In the genomic region with DNA sequence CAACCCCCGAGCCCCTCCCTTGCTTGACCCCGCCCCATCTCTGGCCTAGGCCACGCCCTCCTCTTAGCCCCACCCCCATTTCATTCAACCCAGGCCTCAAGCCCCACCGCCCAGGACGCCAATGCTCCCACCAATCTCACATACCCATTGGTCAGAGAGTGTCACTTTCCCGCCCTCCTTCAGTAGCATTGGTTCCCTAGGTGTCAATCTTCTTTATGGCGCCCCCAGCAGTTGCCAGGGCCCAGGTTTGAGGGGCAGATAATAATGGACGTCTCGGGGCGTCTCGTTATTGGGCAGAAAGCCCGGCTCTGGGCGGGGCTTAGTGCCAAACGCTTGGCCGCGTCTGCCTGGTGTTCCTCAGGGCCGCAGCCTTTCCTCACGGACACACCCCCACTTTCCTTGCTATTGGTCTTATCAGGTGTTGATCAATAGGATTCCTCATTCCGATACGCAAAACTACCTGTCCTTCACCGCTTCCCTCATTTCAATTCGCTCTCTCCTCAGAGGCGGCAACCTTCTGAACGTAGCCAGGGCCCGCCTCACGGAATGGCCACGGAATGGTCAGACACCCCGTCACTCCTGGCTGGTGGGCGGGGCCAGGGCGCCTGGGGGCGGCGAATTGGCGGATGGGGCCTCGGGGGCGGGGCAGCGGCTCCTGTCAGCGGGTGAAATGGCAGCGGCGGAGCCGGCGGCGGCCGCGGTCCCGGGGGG, we compare ENCODE assay signal across 8 cellular contexts. TPM values are rescaled to one million over a fixed set of nuclear protein-coding genes. Genes with fewer than 3 reads are reported as not detected.
DNase-seq lines count a peak whose midpoint lies in the region; ATAC-seq and TF ChIP-seq lines count a peak whose summit lies in the region.

A gene (plus strand): TSS at position 658 of the 711 bp plus-strand sequence. CDS start 16,325 bp downstream, outside the sequence.

- no peaks in the 10 kb centered on the region for H3K79me2 ChIP-seq in SU-DHL-6 (ENCODE audit: insufficient read depth, low read length)

- peaks cover 5% of the 10 kb centered on the region for H3K27me3 Mint-ChIP-seq in activated naive CD8-positive, alpha-beta T cell treated with anti-CD3 and anti-CD28 coated beads, Interleukin-2, amount 50 U/mL, for 24 hours

- peaks cover 17% of the 10 kb centered on the region for H3K4me1 Mint-ChIP-seq in activated naive CD8-positive, alpha-beta T cell treated with anti-CD3 and anti-CD28 coated beads, Interleukin-2, amount 50 U/mL, for 24 hours

- H3K4me1 ChIP-seq in ovary (ENCODE audit: insufficient read depth) = peaks cover 16% of the 10 kb centered on the region
- H3K4me1 ChIP-seq in thyroid gland = peaks cover 10 to 25% of the 10 kb centered on the region in 2 donors

- TF ChIP-seq CTCF in GM10266 (IDR thresholded peaks at IDR 0.05; ENCODE audit: control insufficient read depth, insufficient read depth, low read depth, missing control alignments) (no peak), SU-DHL-6 (IDR thresholded peaks at IDR 0.05; ENCODE audit: insufficient read depth, low read length, poor library complexity, severe bottlenecking) (no peak), ovary (IDR thresholded peaks at IDR 0.05) (no peak), thyroid gland (IDR thresholded peaks at IDR 0.05) (no peak)

- H3K9me2 ChIP-seq in SU-DHL-6 (replicated peaks; ENCODE audit: insufficient read depth, low read length) = no peaks in the 10 kb centered on the region

- no peak for TF ChIP-seq POLR2A in ovary (IDR thresholded peaks at IDR 0.05)
- no peak for TF ChIP-seq POLR2A in thyroid gland (IDR thresholded peaks at IDR 0.05)

- H3K4me3 ChIP-seq in SU-DHL-6 (ENCODE audit: insufficient read depth, low read length, poor library complexity, severe bottlenecking) (peak within 1 kb of the TSS; percentile 54), ovary (peak within 1 kb of the TSS; percentile 76), thyroid gland (replicated peaks in 1 of 3) (peak within 1 kb of the TSS in 1 of 3 donors; percentile 59)

- H3K9me3 Mint-ChIP-seq in activated naive CD8-positive, alpha-beta T cell treated with anti-CD3 and anti-CD28 coated beads, Interleukin-2, amount 50 U/mL, for 24 hours = no peaks in the 10 kb centered on the region

- 0 to 1% (median 0%) methylated on average over 31 to 45 of the region's 45 CpGs for WGBS in ovary, 3 donors
- 0% methylated on average over 19 to 22 of the region's 45 CpGs for WGBS in thyroid gland, 2 donors

- peak; percentile 100 for DNase-seq in GM10266 (ENCODE audit: extremely low spot score)
- DNase-seq in NCI-H128 (lab: John Stamatoyannopoulos, UW; ENCODE audit: unreplicated experiment) = peak; percentile 100
- DNase-seq in activated naive CD8-positive, alpha-beta T cell treated with anti-CD3 and anti-CD28 coated beads, Interleukin-2, amount 50 U/mL, for 24 hours = peak; percentile 100
- peak; percentile 99 for DNase-seq in Right ventricle myocardium superior
- peak; percentile 99 to 100 (median 99) for DNase-seq in ovary
- DNase-seq in thyroid gland = peak; percentile 99 to 100

- no peaks in the 10 kb centered on the region for H3K9me3 ChIP-seq in SU-DHL-6 (ENCODE audit: insufficient read depth, low read length)
- H3K9me3 ChIP-seq in ovary = no peaks in the 10 kb centered on the region
- H3K9me3 ChIP-seq in thyroid gland = no peaks in the 10 kb centered on the region

- peak within 1 kb of the TSS; percentile 83 for H3K4me3 Mint-ChIP-seq in activated naive CD8-positive, alpha-beta T cell treated with anti-CD3 and anti-CD28 coated beads, Interleukin-2, amount 50 U/mL, for 24 hours

- H3F3A ChIP-seq in SU-DHL-6 (ENCODE audit: insufficient read depth) = no peaks in the 10 kb centered on the region

- no peak within 1 kb of the TSS for H3K27ac ChIP-seq in SU-DHL-6 (ENCODE audit: low read depth, low read length)
- H3K27ac ChIP-seq in ovary = no peak within 1 kb of the TSS
- no peak within 1 kb of the TSS for H3K27ac ChIP-seq in thyroid gland

- H2AFZ ChIP-seq in SU-DHL-6 (ENCODE audit: low read depth, low read length, severe bottlenecking) = peak within 1 kb of the TSS; percentile 49

- peak within 1 kb of the TSS; percentile 79 for H3K27ac Mint-ChIP-seq in activated naive CD8-positive, alpha-beta T cell treated with anti-CD3 and anti-CD28 coated beads, Interleukin-2, amount 50 U/mL, for 24 hours

- H3K4me2 ChIP-seq in SU-DHL-6 (ENCODE audit: low read depth, low read length, poor library complexity, severe bottlenecking) = peak within 1 kb of the TSS; percentile 57

- H3K36me3 ChIP-seq in SU-DHL-6 (ENCODE audit: low read length) (no peaks in the 10 kb centered on the region), ovary (no peaks in the 10 kb centered on the region), thyroid gland (no peaks in the 10 kb centered on the region)

- H4K20me1 ChIP-seq in SU-DHL-6 (ENCODE audit: low read depth, low read length) = no peaks in the 10 kb centered on the region

- peak; percentile 85 for ATAC-seq in HG02759 (IDR thresholded peaks at IDR 0.05; ENCODE audit: unreplicated experiment)
- ATAC-seq in activated naive CD8-positive, alpha-beta T cell treated with anti-CD3 and anti-CD28 coated beads, Interleukin-2, amount 50 U/mL, for 24 hours = peak; percentile 88
- ATAC-seq in Right ventricle myocardium superior (ENCODE audit: poor library complexity) = peak; percentile 94

- H3K27me3 ChIP-seq in SU-DHL-6 (ENCODE audit: low read length) (no peaks in the 10 kb centered on the region), ovary (no peaks in the 10 kb centered on the region), thyroid gland (no peaks in the 10 kb centered on the region)

- TF ChIP-seq EP300 in ovary (IDR thresholded peaks at IDR 0.05) = no peak

- no peaks in the 10 kb centered on the region for H3K36me3 Mint-ChIP-seq in activated naive CD8-positive, alpha-beta T cell treated with anti-CD3 and anti-CD28 coated beads, Interleukin-2, amount 50 U/mL, for 24 hours (ENCODE audit: low read depth)

- intact Hi-C loops in Right ventricle myocardium superior (cut with DNase I) = no loop called here
- intact Hi-C loops in ovary (cut with DNase I) = no loop called here
- intact Hi-C loops in thyroid gland (cut with DNase I) = no loop called here

- H3K9ac ChIP-seq in SU-DHL-6 (ENCODE audit: low read length) = peak within 1 kb of the TSS; percentile 49

RNA-seq across cellular contexts. Expression of the gene that starts here (rescaled TPM):
- total RNA-seq in Right ventricle myocardium superior (19.4 TPM), ovary (10 to 100 TPM in 5 of 7 donors, 1 to 10 TPM in 2; 5.1 to 15.9 (median 13.1) TPM), thyroid gland (10 to 100 TPM in 3 of 4 donors, 1 to 10 TPM in 1; 9.8 to 29.3 (median 21.8) TPM)
- 10 to 100 TPM in 1 of 2 donors, 1 to 10 TPM in 1; 7.2 to 10.9 TPM for polyA plus RNA-seq in ovary
